1 cellular context compared by ENCODE assay signal in genomic region chr14:23009939-23010718, GRCh38.
TF ChIP-seq lines count a peak whose summit lies in the region.

Gene C14orf93 (minus strand): TSS chr14:23010143. CDS start chr14:22999023, 11,120 bp downstream.

TF ChIP-seq in HEK293, 187 proteins besides CTCF, POLR2A, EP300 and RAD21 (continued from another document):
- TF ChIP-seq ZNF280C (tag by site-specific recombination; IDR thresholded peaks at IDR 0.05), result no peak
- peak; percentile 54 for TF ChIP-seq ZNF629 (tag by site-specific recombination; IDR thresholded peaks at IDR 0.05)
- no peak for TF ChIP-seq ZNF311 (tag by site-specific recombination; IDR thresholded peaks at IDR 0.05; ENCODE audit: borderline replicate concordance)
- TF ChIP-seq ZBTB48 (tag by site-specific recombination; IDR thresholded peaks at IDR 0.05), result peak; percentile 40; the same call in 1 of the 2 replicates
- TF ChIP-seq SALL2 (tag by site-specific recombination; IDR thresholded peaks at IDR 0.05; ENCODE audit: borderline replicate concordance), result no peak
- TF ChIP-seq, protein P1, sequence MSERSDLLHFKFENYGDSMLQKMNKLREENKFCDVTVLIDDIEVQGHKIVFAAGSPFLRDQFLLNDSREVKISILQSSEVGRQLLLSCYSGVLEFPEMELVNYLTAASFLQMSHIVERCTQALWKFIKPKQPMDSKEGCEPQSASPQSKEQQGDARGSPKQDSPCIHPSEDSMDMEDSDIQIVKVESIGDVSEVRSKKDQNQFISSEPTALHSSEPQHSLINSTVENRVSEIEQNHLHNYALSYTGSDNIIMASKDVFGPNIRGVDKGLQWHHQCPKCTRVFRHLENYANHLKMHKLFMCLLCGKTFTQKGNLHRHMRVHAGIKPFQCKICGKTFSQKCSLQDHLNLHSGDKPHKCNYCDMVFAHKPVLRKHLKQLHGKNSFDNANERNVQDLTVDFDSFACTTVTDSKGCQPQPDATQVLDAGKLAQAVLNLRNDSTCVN (tag by site-specific recombination; optimal IDR thresholded peaks at IDR 0.05), result peak; percentile 59
- TF ChIP-seq OVOL3 (tag by site-specific recombination; IDR thresholded peaks at IDR 0.05), result no peak
- TF ChIP-seq, protein P2, sequence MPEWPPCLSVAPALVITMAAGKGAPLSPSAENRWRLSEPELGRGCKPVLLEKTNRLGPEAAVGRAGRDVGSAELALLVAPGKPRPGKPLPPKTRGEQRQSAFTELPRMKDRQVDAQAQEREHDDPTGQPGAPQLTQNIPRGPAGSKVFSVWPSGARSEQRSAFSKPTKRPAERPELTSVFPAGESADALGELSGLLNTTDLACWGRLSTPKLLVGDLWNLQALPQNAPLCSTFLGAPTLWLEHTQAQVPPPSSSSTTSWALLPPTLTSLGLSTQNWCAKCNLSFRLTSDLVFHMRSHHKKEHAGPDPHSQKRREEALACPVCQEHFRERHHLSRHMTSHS (tag by site-specific recombination; IDR thresholded peaks at IDR 0.05), result no peak
- no peak for TF ChIP-seq ZFP3 (tag by site-specific recombination; IDR thresholded peaks at IDR 0.05; ENCODE audit: low read depth)
- no peak for TF ChIP-seq ZNF19 (tag by site-specific recombination; IDR thresholded peaks at IDR 0.05; ENCODE audit: low read depth)
- no peak for TF ChIP-seq ZSCAN30 (tag by site-specific recombination; IDR thresholded peaks at IDR 0.05)
- no peak for TF ChIP-seq ZBTB17 (tag by site-specific recombination; IDR thresholded peaks at IDR 0.05)
- TF ChIP-seq ZNF404 (tag by site-specific recombination; IDR thresholded peaks at IDR 0.05), result no peak
- TF ChIP-seq BCL11B (tag by site-specific recombination; IDR thresholded peaks at IDR 0.05; ENCODE audit: low read depth), result peak; percentile 61; the same call in 1 of the 2 replicates
- TF ChIP-seq, protein P3, sequence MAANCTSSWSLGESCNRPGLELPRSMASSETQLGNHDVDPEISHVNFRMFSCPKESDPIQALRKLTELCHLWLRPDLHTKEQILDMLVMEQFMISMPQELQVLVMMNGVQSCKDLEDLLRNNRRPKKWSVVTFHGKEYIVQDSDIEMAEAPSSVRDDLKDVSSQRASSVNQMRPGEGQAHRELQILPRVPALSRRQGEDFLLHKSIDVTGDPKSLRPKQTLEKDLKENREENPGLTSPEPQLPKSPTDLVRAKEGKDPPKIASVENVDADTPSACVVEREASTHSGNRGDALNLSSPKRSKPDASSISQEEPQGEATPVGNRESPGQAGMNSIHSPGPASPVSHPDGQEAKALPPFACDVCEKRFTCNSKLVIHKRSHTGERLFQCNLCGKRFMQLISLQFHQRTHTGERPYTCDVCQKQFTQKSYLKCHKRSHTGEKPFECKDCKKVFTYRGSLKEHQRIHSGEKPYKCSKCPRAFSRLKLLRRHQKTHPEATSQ (tag by site-specific recombination; IDR thresholded peaks at IDR 0.05), result no peak
- TF ChIP-seq ZNF624 (tag by site-specific recombination; IDR thresholded peaks at IDR 0.05), result no peak
- no peak for TF ChIP-seq YY2 (tag by site-specific recombination; IDR thresholded peaks at IDR 0.05)
- TF ChIP-seq ZNF610 (tag by site-specific recombination; IDR thresholded peaks at IDR 0.05; ENCODE audit: borderline replicate concordance), result no peak
- TF ChIP-seq ZBTB7A (tag by site-specific recombination; IDR thresholded peaks at IDR 0.05; ENCODE audit: low read depth), result peak; percentile 97
- TF ChIP-seq, protein P4, sequence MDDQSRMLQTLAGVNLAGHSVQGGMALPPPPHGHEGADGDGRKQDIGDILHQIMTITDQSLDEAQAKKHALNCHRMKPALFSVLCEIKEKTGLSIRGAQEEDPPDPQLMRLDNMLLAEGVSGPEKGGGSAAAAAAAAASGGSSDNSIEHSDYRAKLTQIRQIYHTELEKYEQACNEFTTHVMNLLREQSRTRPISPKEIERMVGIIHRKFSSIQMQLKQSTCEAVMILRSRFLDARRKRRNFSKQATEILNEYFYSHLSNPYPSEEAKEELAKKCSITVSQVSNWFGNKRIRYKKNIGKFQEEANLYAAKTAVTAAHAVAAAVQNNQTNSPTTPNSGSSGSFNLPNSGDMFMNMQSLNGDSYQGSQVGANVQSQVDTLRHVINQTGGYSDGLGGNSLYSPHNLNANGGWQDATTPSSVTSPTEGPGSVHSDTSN (CRISPR knock-in tag; IDR thresholded peaks at IDR 0.05), result no peak
- TF ChIP-seq ZBTB1 (tag by site-specific recombination; IDR thresholded peaks at IDR 0.05), result no peak
- no peak for TF ChIP-seq ZIC2 (tag by site-specific recombination; IDR thresholded peaks at IDR 0.05)
- TF ChIP-seq ZNF626 (tag by site-specific recombination; IDR thresholded peaks at IDR 0.05), result no peak
- no peak for TF ChIP-seq ZBTB6 (tag by site-specific recombination; IDR thresholded peaks at IDR 0.05)
- TF ChIP-seq SETDB1 (IDR thresholded peaks at IDR 0.05; ENCODE audit: insufficient read length, low read length), result no peak
- no peak for TF ChIP-seq ZNF843 (tag by site-specific recombination; IDR thresholded peaks at IDR 0.05)
- TF ChIP-seq ZNF76 (tag by site-specific recombination; IDR thresholded peaks at IDR 0.05; ENCODE audit: borderline replicate concordance, low read depth), result no peak
- TF ChIP-seq ZFP69B (tag by site-specific recombination; IDR thresholded peaks at IDR 0.05), result peak; percentile 65; the same call in 1 of the 2 replicates
- TF ChIP-seq ZNF132 (tag by site-specific recombination; IDR thresholded peaks at IDR 0.05; ENCODE audit: borderline replicate concordance), result no peak
- TF ChIP-seq ZNF121 (tag by site-specific recombination; IDR thresholded peaks at IDR 0.05), result no peak
- TF ChIP-seq, protein P5, sequence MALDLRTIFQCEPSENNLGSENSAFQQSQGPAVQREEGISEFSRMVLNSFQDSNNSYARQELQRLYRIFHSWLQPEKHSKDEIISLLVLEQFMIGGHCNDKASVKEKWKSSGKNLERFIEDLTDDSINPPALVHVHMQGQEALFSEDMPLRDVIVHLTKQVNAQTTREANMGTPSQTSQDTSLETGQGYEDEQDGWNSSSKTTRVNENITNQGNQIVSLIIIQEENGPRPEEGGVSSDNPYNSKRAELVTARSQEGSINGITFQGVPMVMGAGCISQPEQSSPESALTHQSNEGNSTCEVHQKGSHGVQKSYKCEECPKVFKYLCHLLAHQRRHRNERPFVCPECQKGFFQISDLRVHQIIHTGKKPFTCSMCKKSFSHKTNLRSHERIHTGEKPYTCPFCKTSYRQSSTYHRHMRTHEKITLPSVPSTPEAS (tag by site-specific recombination; IDR thresholded peaks at IDR 0.05), result no peak
- TF ChIP-seq ZNF433 (tag by site-specific recombination; IDR thresholded peaks at IDR 0.05; ENCODE audit: low read depth), result no peak
